ENCODE assay signal across 9 cellular contexts in the genomic region with DNA sequence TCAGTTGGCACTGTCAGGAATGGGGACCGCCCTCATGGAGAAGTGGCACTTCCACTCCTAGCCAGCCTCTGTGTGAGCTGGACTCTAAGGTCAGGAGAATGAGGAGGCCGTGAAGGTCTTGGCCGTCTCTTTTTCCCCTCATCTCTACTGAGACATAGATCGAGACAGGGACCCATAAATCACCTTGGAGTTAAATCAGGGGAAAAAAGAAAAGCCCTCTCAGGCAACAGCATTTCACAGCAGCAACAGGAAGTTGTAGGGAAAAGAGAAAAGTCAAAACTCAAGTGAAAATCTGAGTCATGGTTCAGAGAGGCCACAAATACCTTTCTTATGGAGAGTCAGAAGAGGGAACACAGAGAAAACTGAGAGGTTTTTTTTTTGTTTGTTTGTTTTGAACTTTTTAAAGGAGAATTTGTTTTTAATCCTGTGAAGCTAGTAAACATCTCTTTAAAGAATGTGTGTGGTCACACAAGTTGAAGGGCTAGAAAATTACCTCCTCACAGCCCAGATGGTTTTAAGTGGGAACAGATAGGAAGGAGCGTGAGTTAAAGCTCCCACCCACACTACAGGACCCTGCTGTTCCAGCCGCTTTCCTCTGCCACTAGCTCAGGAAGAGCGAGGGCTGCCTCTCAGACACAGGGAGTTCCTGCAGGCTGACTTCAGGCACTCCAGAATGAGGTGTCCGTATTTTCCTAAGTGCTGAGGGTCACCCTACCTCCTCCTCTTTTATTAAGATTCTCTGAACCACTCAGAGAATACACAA. TPM values are rescaled to one million over a fixed set of nuclear protein-coding genes. Genes with fewer than 3 reads are reported as not detected.
A peak's percentile ranks its signal among the peaks of the same experiment; 100 is the strongest.
DNase-seq lines count a peak whose midpoint lies in the region; ATAC-seq, FAIRE-seq and TF ChIP-seq lines count a peak whose summit lies in the region.
"Had no signal": no experiment of that assay in that cellular context is flagged by ENCODE, and none has a peak within 500 bp of the region (broad histone marks: within the 10 kb centered on the region; RNA-seq: fewer than 3 reads in every experiment).

No MANE protein-coding gene starts in this region.

- peak; percentile 55 to 88 (median 72) for ATAC-seq in heart left ventricle
- no peak for ATAC-seq in HG03565 (IDR thresholded peaks at IDR 0.05; ENCODE audit: unreplicated experiment)

- peak overlapping the region; percentile 38 to 87 (median 69) for H3K27ac ChIP-seq in heart left ventricle
- H3K27ac ChIP-seq: 22Rv1 had no signal

- FAIRE-seq in TTC549 (lab: Jason Lieb, UNC): peak; percentile 90

- TF ChIP-seq POLR2A in heart left ventricle (IDR thresholded peaks at IDR 0.05): no peak

- no peaks in the 10 kb centered on the region for H3K36me3 ChIP-seq in heart left ventricle

- intact Hi-C loops in heart left ventricle (cut with DNase I): no loop called here

- peak; percentile 14 for DNase-seq in DMS53 (lab: John Stamatoyannopoulos, UW)
- DNase-seq in DMS53 treated with DMSO at 0.1 percent for 48 hours (lab: John Stamatoyannopoulos, UW; ENCODE audit: unreplicated experiment): no peak
- peak in 1 of 5 donors; percentile 46 for DNase-seq in heart left ventricle
- peak; percentile 12 for DNase-seq in superior temporal gyrus (ENCODE audit: extremely low spot score)
- no peak for DNase-seq in D341Med (ENCODE audit: low spot score)
- DNase-seq in RKO (ENCODE audit: low spot score): no peak

- H3K4me1 ChIP-seq in heart left ventricle: peaks cover 0 to 19% (median 15%) of the 10 kb centered on the region in 12 donors

- whole genome bisulfite sequencing in heart left ventricle, 4 donors: 38 to 47% (median 46%) methylated on average over 8 of the region's 8 CpGs

- peaks cover 0 to 18% (median 2%) of the 10 kb centered on the region in 12 donors for H3K9me3 ChIP-seq in heart left ventricle

- no peaks in the 10 kb centered on the region for H3K27me3 ChIP-seq in heart left ventricle

- no peak for TF ChIP-seq CTCF in heart left ventricle (IDR thresholded peaks at IDR 0.05)

- H3K4me3 ChIP-seq in heart left ventricle: peak overlapping the region in 1 of 12 donors; percentile 3

RNA-seq across cellular contexts. Expression of gene CYP1B1, which starts 30.6 kb away (rescaled TPM):
- total RNA-seq in heart left ventricle: 10 to 100 TPM; 11.2 to 68.8 (median 24.5) TPM
- polyA plus RNA-seq in heart left ventricle: 1 to 10 TPM; 3.9 to 8.9 TPM

Comparison
In these comparisons a context has a peak if more than half of its experiments do, and no peak if none do; other contexts are left out.
1. DNase-seq: peak in DMS53 (single experiment) and superior temporal gyrus (single experiment); none in DMS53 treated with DMSO at 0.1 percent for 48 hours (single experiment), D341Med (single experiment) and RKO (single experiment).